In the genomic region with DNA sequence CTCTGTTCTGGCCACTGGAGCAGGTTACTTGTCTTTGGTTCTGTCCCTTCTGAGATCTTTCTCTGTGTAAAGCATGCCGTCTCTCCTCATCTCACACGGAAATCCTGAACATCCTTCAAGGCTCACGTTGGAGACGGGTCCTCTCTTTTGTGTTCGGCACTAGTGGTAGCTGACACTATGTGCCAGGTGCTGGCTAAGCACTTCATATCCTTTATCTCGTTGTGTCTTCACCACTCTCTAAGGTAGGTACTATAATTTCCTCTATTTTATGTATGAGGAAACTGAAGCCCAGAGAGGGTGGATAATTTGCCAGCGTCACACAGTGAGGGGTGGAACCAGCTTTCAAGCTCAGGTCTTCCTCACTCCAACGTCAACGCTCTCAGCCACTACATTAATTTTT, we compare ENCODE assay signal across 8 cellular contexts. TPM values are rescaled to one million over a fixed set of nuclear protein-coding genes. Genes with fewer than 3 reads are reported as not detected.
A peak's percentile ranks its signal among the peaks of the same experiment; 100 is the strongest.
DNase-seq lines count a peak whose midpoint lies in the region; ATAC-seq and TF ChIP-seq lines count a peak whose summit lies in the region.

No MANE protein-coding gene starts in this region.

- DNase-seq in left ventricle myocardium inferior (no peak), cardiac septum (ENCODE audit: low spot score) (no peak), iris pigment epithelial cell (ENCODE audit: low read depth) (peak; percentile 18), tibial artery (no peak), SHP77 (lab: John Stamatoyannopoulos, UW) (no peak)
- no peak for DNase-seq in activated T-helper 1 cell treated with anti-CD3 and anti-CD28 coated beads, Interleukin-12 subunit alpha, Interleukin-12 subunit beta, Interleukin-2, Interleukin-4 antibody, amounts not matched to agents 30 ng/mL and 10 ng/mL and 1 ng/mL, durations not matched to agents 14 hours and 24 hours and 36 hours (ENCODE audit: low spot score)

- intact Hi-C loops in left ventricle myocardium inferior (cut with micrococcal nuclease) (no loop called here), cardiac septum (cut with DNase I) (loop anchor here (5.0 kb wide), 1 partner anchor 41 kb away; no protein-coding TSS in a partner anchor), tibial artery (cut with DNase I; ENCODE audit: low total_unique reads) (no loop called here)
- intact Hi-C loops in activated T-helper 1 cell treated with anti-CD3 and anti-CD28 coated beads, Interleukin-12 subunit alpha, Interleukin-12 subunit beta, Interleukin-2, Interleukin-4 antibody, amounts not matched to agents 30 ng/mL and 10 ng/mL and 1 ng/mL, durations not matched to agents 14 hours and 24 hours and 36 hours (cut with micrococcal nuclease), result loop anchor here (2.0 to 10.0 kb wide), 8 partner anchors 124 to 789 kb away; a partner anchor contains a TSS

- peaks cover 19% of the 10 kb centered on the region for H3K36me3 ChIP-seq in left ventricle myocardium inferior
- peaks cover 6 to 16% (median 14%) of the 10 kb centered on the region in 3 donors for H3K36me3 ChIP-seq in tibial artery

- H3K9me3 ChIP-seq in left ventricle myocardium inferior (replicated peaks), result no peaks in the 10 kb centered on the region
- no peaks in the 10 kb centered on the region for H3K9me3 ChIP-seq in tibial artery

- peaks cover 14% of the 10 kb centered on the region for H3K36me3 Mint-ChIP-seq in activated T-helper 1 cell treated with anti-CD3 and anti-CD28 coated beads, Interleukin-12 subunit alpha, Interleukin-12 subunit beta, Interleukin-2, Interleukin-4 antibody, amounts not matched to agents 30 ng/mL and 10 ng/mL and 1 ng/mL, durations not matched to agents 14 hours and 24 hours and 36 hours (ENCODE audit: low read depth)

- peaks cover 85% of the 10 kb centered on the region for H3K4me1 ChIP-seq in left ventricle myocardium inferior
- peaks cover 3 to 59% (median 39%) of the 10 kb centered on the region in 4 donors for H3K4me1 ChIP-seq in tibial artery

- H3K4me1 Mint-ChIP-seq in activated T-helper 1 cell treated with anti-CD3 and anti-CD28 coated beads, Interleukin-12 subunit alpha, Interleukin-12 subunit beta, Interleukin-2, Interleukin-4 antibody, amounts not matched to agents 30 ng/mL and 10 ng/mL and 1 ng/mL, durations not matched to agents 14 hours and 24 hours and 36 hours (ENCODE audit: low read depth), result peaks cover 51% of the 10 kb centered on the region

- no peaks in the 10 kb centered on the region for H3K9me3 Mint-ChIP-seq in activated T-helper 1 cell treated with anti-CD3 and anti-CD28 coated beads, Interleukin-12 subunit alpha, Interleukin-12 subunit beta, Interleukin-2, Interleukin-4 antibody, amounts not matched to agents 30 ng/mL and 10 ng/mL and 1 ng/mL, durations not matched to agents 14 hours and 24 hours and 36 hours

- H3K27ac ChIP-seq in left ventricle myocardium inferior (replicated peaks), result peak overlapping the region; percentile 94
- peak overlapping the region; percentile 79 to 82 for H3K27ac ChIP-seq in tibial artery

- no peaks in the 10 kb centered on the region for H3K27me3 Mint-ChIP-seq in activated T-helper 1 cell treated with anti-CD3 and anti-CD28 coated beads, Interleukin-12 subunit alpha, Interleukin-12 subunit beta, Interleukin-2, Interleukin-4 antibody, amounts not matched to agents 30 ng/mL and 10 ng/mL and 1 ng/mL, durations not matched to agents 14 hours and 24 hours and 36 hours (ENCODE audit: insufficient read depth)

- ATAC-seq in HG03108 (IDR thresholded peaks at IDR 0.05; ENCODE audit: unreplicated experiment), result no peak
- no peak for ATAC-seq in HG02763 (IDR thresholded peaks at IDR 0.05; ENCODE audit: unreplicated experiment)

- H3K4me3 Mint-ChIP-seq in activated T-helper 1 cell treated with anti-CD3 and anti-CD28 coated beads, Interleukin-12 subunit alpha, Interleukin-12 subunit beta, Interleukin-2, Interleukin-4 antibody, amounts not matched to agents 30 ng/mL and 10 ng/mL and 1 ng/mL, durations not matched to agents 14 hours and 24 hours and 36 hours, result peak overlapping the region; percentile 89

- peak overlapping the region; percentile 98 for H3K27ac Mint-ChIP-seq in activated T-helper 1 cell treated with anti-CD3 and anti-CD28 coated beads, Interleukin-12 subunit alpha, Interleukin-12 subunit beta, Interleukin-2, Interleukin-4 antibody, amounts not matched to agents 30 ng/mL and 10 ng/mL and 1 ng/mL, durations not matched to agents 14 hours and 24 hours and 36 hours

- TF ChIP-seq CTCF in left ventricle myocardium inferior (IDR thresholded peaks at IDR 0.05; ENCODE audit: borderline replicate concordance) (no peak), tibial artery (IDR thresholded peaks at IDR 0.05) (no peak)

- H3K27me3 ChIP-seq in left ventricle myocardium inferior (ENCODE audit: low read depth) (no peaks in the 10 kb centered on the region), tibial artery (no peaks in the 10 kb centered on the region)

- H3K4me3 ChIP-seq in left ventricle myocardium inferior (peak overlapping the region; percentile 88), tibial artery (peak overlapping the region; percentile 72 to 85)

RNA-seq across cellular contexts. Expression of a gene that starts 1.2 kb away (rescaled TPM):
- total RNA-seq in left ventricle myocardium inferior, result 16.5 TPM
- total RNA-seq in cardiac septum, result 11.0 TPM
- total RNA-seq in activated T-helper 1 cell treated with anti-CD3 and anti-CD28 coated beads, Interleukin-12 subunit alpha, Interleukin-12 subunit beta, Interleukin-2, Interleukin-4 antibody, amounts not matched to agents 30 ng/mL and 10 ng/mL and 1 ng/mL, durations not matched to agents 14 hours and 24 hours and 36 hours, result 10.0 and 14.7 TPM in 2 replicates

RNA-seq across cellular contexts. Expression of a gene that starts 1.5 kb away (rescaled TPM):
- total RNA-seq in left ventricle myocardium inferior (18.8 TPM), cardiac septum (18.2 TPM)
- total RNA-seq in activated T-helper 1 cell treated with anti-CD3 and anti-CD28 coated beads, Interleukin-12 subunit alpha, Interleukin-12 subunit beta, Interleukin-2, Interleukin-4 antibody, amounts not matched to agents 30 ng/mL and 10 ng/mL and 1 ng/mL, durations not matched to agents 14 hours and 24 hours and 36 hours, result 44.1 and 53.3 TPM in 2 replicates

RNA-seq across cellular contexts. Expression of a gene that starts 12.8 kb away (rescaled TPM):
- total RNA-seq in left ventricle myocardium inferior (not detected), cardiac septum (0.16 TPM)
- total RNA-seq in activated T-helper 1 cell treated with anti-CD3 and anti-CD28 coated beads, Interleukin-12 subunit alpha, Interleukin-12 subunit beta, Interleukin-2, Interleukin-4 antibody, amounts not matched to agents 30 ng/mL and 10 ng/mL and 1 ng/mL, durations not matched to agents 14 hours and 24 hours and 36 hours, result 0.32 and 0.34 TPM in 2 replicates

Comparison
In these comparisons a context has a peak if more than half of its experiments do, and no peak if none do; other contexts are left out.
1. intact Hi-C loops: an anchor here in cardiac septum (5.0 kb wide) and activated T-helper 1 cell treated with anti-CD3 and anti-CD28 coated beads, Interleukin-12 subunit alpha, Interleukin-12 subunit beta, Interleukin-2, Interleukin-4 antibody, amounts not matched to agents 30 ng/mL and 10 ng/mL and 1 ng/mL, durations not matched to agents 14 hours and 24 hours and 36 hours (2.0 to 10.0 kb wide); none called in left ventricle myocardium inferior and tibial artery.